ENCODE assay signal across 7 cellular contexts in genomic region chr7:39951943-39952194, GRCh38.
DNase-seq lines count a peak whose midpoint lies in the region; ATAC-seq lines count a peak whose summit lies in the region.

No MANE protein-coding gene starts in this region.

- no peaks in the 10 kb centered on the region for H3K27me3 ChIP-seq in HUES48 (ENCODE audit: control insufficient read depth, insufficient read depth, low read length)

- no peaks in the 10 kb centered on the region for H3K36me3 Mint-ChIP-seq in activated naive CD8-positive, alpha-beta T cell

- H3K4me3 ChIP-seq in HUES48 (ENCODE audit: low read depth, low read length) (peak overlapping the region; percentile 88), iPS-18c (ENCODE audit: insufficient read depth, low read depth, low read length) (peak overlapping the region; percentile 99)

- peak overlapping the region; percentile 83 for H3K27ac Mint-ChIP-seq in activated naive CD8-positive, alpha-beta T cell
- peak overlapping the region; percentile 99 to 100 for H3K27ac Mint-ChIP-seq in stimulated activated naive CD8-positive, alpha-beta T cell treated with anti-CD3 and anti-CD28 coated beads, Interleukin-15, amount 100 ng/mL, for 72 hours

- peak overlapping the region; percentile 94 for H3K4me3 Mint-ChIP-seq in activated naive CD8-positive, alpha-beta T cell
- peak overlapping the region; percentile 98 for H3K4me3 Mint-ChIP-seq in stimulated activated naive CD8-positive, alpha-beta T cell treated with anti-CD3 and anti-CD28 coated beads, Interleukin-15, amount 100 ng/mL, for 72 hours

- no peaks in the 10 kb centered on the region for H3K9me3 Mint-ChIP-seq in activated naive CD8-positive, alpha-beta T cell (ENCODE audit: low read depth)
- H3K9me3 Mint-ChIP-seq in stimulated activated naive CD8-positive, alpha-beta T cell treated with anti-CD3 and anti-CD28 coated beads, Interleukin-15, amount 100 ng/mL, for 72 hours = no peaks in the 10 kb centered on the region

- H3K9ac ChIP-seq in HUES48 (ENCODE audit: low read depth, low read length) = peak overlapping the region; percentile 75

- H3K27ac ChIP-seq in HUES48 (ENCODE audit: low read depth, low read length) = peak overlapping the region; percentile 100

- ATAC-seq in stimulated activated naive CD8-positive, alpha-beta T cell treated with anti-CD3 and anti-CD28 coated beads, Interleukin-15, amount 100 ng/mL, for 72 hours = no peak
- ATAC-seq in GM19023 (IDR thresholded peaks at IDR 0.05; ENCODE audit: unreplicated experiment) (no peak), HG02642 (IDR thresholded peaks at IDR 0.05; ENCODE audit: poor library complexity, unreplicated experiment) (no peak)

- no peaks in the 10 kb centered on the region for H3K27me3 Mint-ChIP-seq in activated naive CD8-positive, alpha-beta T cell
- no peaks in the 10 kb centered on the region for H3K27me3 Mint-ChIP-seq in stimulated activated naive CD8-positive, alpha-beta T cell treated with anti-CD3 and anti-CD28 coated beads, Interleukin-15, amount 100 ng/mL, for 72 hours

- peaks cover 50% of the 10 kb centered on the region for H3K4me1 Mint-ChIP-seq in activated naive CD8-positive, alpha-beta T cell (ENCODE audit: low read depth)
- H3K4me1 Mint-ChIP-seq in stimulated activated naive CD8-positive, alpha-beta T cell treated with anti-CD3 and anti-CD28 coated beads, Interleukin-15, amount 100 ng/mL, for 72 hours = peaks cover 44% of the 10 kb centered on the region

- DNase-seq in stimulated activated naive CD8-positive, alpha-beta T cell treated with anti-CD3 and anti-CD28 coated beads, Interleukin-15, amount 100 ng/mL, for 72 hours = no peak
- DNase-seq in OCI-M1 (lab: John Stamatoyannopoulos, UW) = no peak

- H3K4me1 ChIP-seq in HUES48 (ENCODE audit: control insufficient read depth, insufficient read depth, low read length) = peaks cover 16% of the 10 kb centered on the region; the same call in 1 of the 2 replicates

- no peaks in the 10 kb centered on the region for H3K36me3 ChIP-seq in HUES48 (ENCODE audit: control insufficient read depth, insufficient read depth, low read length)

- no peaks in the 10 kb centered on the region for H3K9me3 ChIP-seq in HUES48 (ENCODE audit: control insufficient read depth, insufficient read depth, low read length)
- H3K9me3 ChIP-seq in iPS-18c (ENCODE audit: control insufficient read depth, insufficient read depth, low read length) = no peaks in the 10 kb centered on the region
